10 cellular contexts compared by ENCODE assay signal in the genomic region with DNA sequence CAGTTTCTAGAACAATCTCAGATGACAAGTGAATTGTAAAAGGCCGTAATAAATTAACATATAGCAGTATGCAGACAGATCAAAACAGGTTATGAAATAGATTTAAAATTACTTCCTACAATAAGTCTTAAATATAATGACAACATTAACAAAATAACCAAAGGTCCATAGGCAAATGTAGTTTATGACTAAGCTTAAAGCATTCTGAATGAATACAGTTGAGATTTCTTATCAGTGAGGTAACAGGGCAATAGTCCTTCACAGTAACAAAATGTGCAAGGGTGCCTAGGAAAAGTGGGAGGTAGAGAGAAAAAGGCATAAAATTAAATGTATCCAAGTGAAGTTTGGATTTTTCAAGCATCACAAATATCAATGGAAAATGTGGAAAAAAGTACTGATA. TPM values are rescaled to one million over a fixed set of nuclear protein-coding genes. Genes with fewer than 3 reads are reported as not detected.
"Had no signal": no experiment of that assay in that cellular context is flagged by ENCODE, and none has a peak within 500 bp of the region (broad histone marks: within the 10 kb centered on the region; RNA-seq: fewer than 3 reads in every experiment).

No MANE protein-coding gene starts in this region.

- H3K9ac ChIP-seq: GM23248 had no signal

- FAIRE-seq: HepG2, K562 had no signal

- H3K27ac ChIP-seq: GM23248, HL-60 had no signal

- H3K27ac Mint-ChIP-seq: HFFc6 had no signal

- H3K9me3 Mint-ChIP-seq: HFFc6 had no signal

- H3K36me3 ChIP-seq: HAP-1 had no signal

- H3K4me3 Mint-ChIP-seq: HFFc6 had no signal

- H3K4me3 ChIP-seq: GM23248, HAP-1, K562 had no signal

- H3K4me1 ChIP-seq: HAP-1 had no signal

- H3K9me3 ChIP-seq: HAP-1 had no signal

- DNase-seq: GM23248, GOT3, H7, HFFc6, KG1 had no signal

- ATAC-seq: HCT116, HepG2, K562 had no signal

- H2AFZ ChIP-seq: GM23248 had no signal

RNA-seq across cellular contexts. Expression of gene P4HA3, which starts 20.8 kb away (rescaled TPM):
- total RNA-seq: HepG2, K562 had no signal
- polyA plus RNA-seq: HepG2 had no signal
